8 cellular contexts compared by ENCODE assay signal in genomic region chr11:118792642-118793124, GRCh38. TPM values are rescaled to one million over a fixed set of nuclear protein-coding genes. Genes with fewer than 3 reads are reported as not detected.
DNase-seq lines count a peak whose midpoint lies in the region; ATAC-seq, FAIRE-seq and TF ChIP-seq lines count a peak whose summit lies in the region.

No MANE protein-coding gene starts in this region.

- H3K9me3 Mint-ChIP-seq in central memory CD8-positive, alpha-beta T cell, result no peaks in the 10 kb centered on the region
- no peaks in the 10 kb centered on the region for H3K9me3 Mint-ChIP-seq in immature natural killer cell

- peaks cover 20% of the 10 kb centered on the region for H3K4me1 ChIP-seq in HAP-1
- no peaks in the 10 kb centered on the region for H3K4me1 ChIP-seq in small intestine (ENCODE audit: control insufficient read depth in 2 of 2, insufficient read depth in 1 of 2, low read depth in 1 of 2, low read length in 1 of 2)

- H3K27me3 ChIP-seq in HAP-1 (ENCODE audit: low read depth) (no peaks in the 10 kb centered on the region), WERI-Rb-1 (ENCODE audit: insufficient read depth, low read depth, severe bottlenecking) (no peaks in the 10 kb centered on the region), small intestine (ENCODE audit: control insufficient read depth in 2 of 2, insufficient read depth in 2 of 2, low read length in 2 of 2) (no peaks in the 10 kb centered on the region)

- in situ Hi-C loops in HAP-1 (cut with MboI; ENCODE audit: low sequenced_read_pairs), result no loop called here

- POLR2A ChIA-PET in GM10248 (lab: Yijun Ruan, JAX), result interaction anchor here (0.6 to 4.1 kb wide), 6 partner anchors 28 to 361 kb away, joined by 3 to 17 read pairs (median 4); partner anchors contain the start of genes CXCR5 and PHLDB1

- peak overlapping the region; percentile 95 for H3K4me3 Mint-ChIP-seq in central memory CD8-positive, alpha-beta T cell
- H3K4me3 Mint-ChIP-seq in immature natural killer cell, result peak overlapping the region; percentile 96 to 99 (median 98)

- ATAC-seq in central memory CD8-positive, alpha-beta T cell (replicated peaks; ENCODE audit: extremely low read depth, poor library complexity, severe bottlenecking), result peak; percentile 29

- H3K36me3 ChIP-seq in HAP-1 (replicated peaks) (no peaks in the 10 kb centered on the region; the same call in 1 of the 2 replicates), WERI-Rb-1 (peaks cover 12% of the 10 kb centered on the region), small intestine (ENCODE audit: control insufficient read depth in 2 of 2, insufficient read depth in 2 of 2, low read length in 2 of 2) (no peaks in the 10 kb centered on the region)

- CTCF ChIA-PET in GM10248 (lab: Yijun Ruan, JAX), result interaction anchor here (0.8 to 5.2 kb wide), 21 partner anchors 8 to 546 kb away, joined by 3 to 36 read pairs (median 4); partner anchors contain the start of gene CXCR5

- H3K4me3 ChIP-seq in HAP-1 (peak overlapping the region; percentile 95), WERI-Rb-1 (ENCODE audit: low read depth, low read length) (peak overlapping the region; percentile 99), small intestine (ENCODE audit: low read depth in 1 of 2, low read length in 2 of 2) (peak overlapping the region; percentile 71 to 93)

- DNase-seq in GM10248 (ENCODE audit: extremely low spot score), result peak; percentile 86
- peak; percentile 84 to 96 for DNase-seq in HAP-1 (ENCODE audit: low spot score in 2 of 2)
- DNase-seq in MV-4-11 (lab: John Stamatoyannopoulos, UW), result peak; percentile 99
- peak; percentile 68 for DNase-seq in WERI-Rb-1
- peak; percentile 24 to 49 for DNase-seq in central memory CD8-positive, alpha-beta T cell (ENCODE audit: low spot score in 2 of 2)
- DNase-seq in immature natural killer cell, result peak; percentile 65 to 71 (median 70)
- DNase-seq in small intestine, result peak; percentile 88
- no peak for DNase-seq in COLO668 (lab: John Stamatoyannopoulos, UW; ENCODE audit: unreplicated experiment)

- no peak for TF ChIP-seq CTCF in GM10248 (IDR thresholded peaks at IDR 0.05; ENCODE audit: control extremely low read depth, extremely low read depth, low read depth, missing control alignments)
- no peak for TF ChIP-seq CTCF in WERI-Rb-1 (IDR thresholded peaks at IDR 0.05; ENCODE audit: low read depth, low read length)

- peaks cover 34% of the 10 kb centered on the region for H3K36me3 Mint-ChIP-seq in central memory CD8-positive, alpha-beta T cell (ENCODE audit: insufficient read depth)
- no peaks in the 10 kb centered on the region for H3K36me3 Mint-ChIP-seq in immature natural killer cell

- WGBS in small intestine, 3 donors, result 5 to 13% (median 10%) methylated on average over 7 of the region's 7 CpGs

- H3K9me3 ChIP-seq in HAP-1, result no peaks in the 10 kb centered on the region
- H3K9me3 ChIP-seq in WERI-Rb-1 (ENCODE audit: severe bottlenecking), result no peaks in the 10 kb centered on the region
- H3K9me3 ChIP-seq in small intestine (ENCODE audit: control insufficient read depth, low read depth), result no peaks in the 10 kb centered on the region

- H3K27me3 Mint-ChIP-seq in central memory CD8-positive, alpha-beta T cell, result no peaks in the 10 kb centered on the region
- H3K27me3 Mint-ChIP-seq in immature natural killer cell (ENCODE audit: low read depth in 3 of 3), result peaks cover 3 to 32% (median 27%) of the 10 kb centered on the region in 3 donors

- FAIRE-seq in small intestine (lab: Jason Lieb, UNC), result no peak

- peak overlapping the region; percentile 100 for H3K27ac ChIP-seq in WERI-Rb-1
- peak overlapping the region; percentile 97 to 100 for H3K27ac ChIP-seq in small intestine (ENCODE audit: low read depth in 1 of 2, low read length in 1 of 2)

- H3K27ac Mint-ChIP-seq in central memory CD8-positive, alpha-beta T cell (ENCODE audit: low read depth), result peak overlapping the region; percentile 96
- peak overlapping the region; percentile 93 to 100 (median 98) for H3K27ac Mint-ChIP-seq in immature natural killer cell

- H3K4me1 Mint-ChIP-seq in central memory CD8-positive, alpha-beta T cell, result peaks cover 24% of the 10 kb centered on the region
- peaks cover 33 to 34% of the 10 kb centered on the region in 2 donors for H3K4me1 Mint-ChIP-seq in immature natural killer cell

RNA-seq across cellular contexts. Expression of gene DDX6, which starts 1.7 kb away (rescaled TPM):
- polyA plus RNA-seq in immature natural killer cell, result 100 to 1,000 TPM in 1 of 3 donors, 10 to 100 TPM in 2; 61.4 to 124 (median 90.2) TPM
- polyA plus RNA-seq in small intestine, result 10 to 100 TPM; 16.1 to 26.4 (median 18.1) TPM
